In the genomic region with DNA sequence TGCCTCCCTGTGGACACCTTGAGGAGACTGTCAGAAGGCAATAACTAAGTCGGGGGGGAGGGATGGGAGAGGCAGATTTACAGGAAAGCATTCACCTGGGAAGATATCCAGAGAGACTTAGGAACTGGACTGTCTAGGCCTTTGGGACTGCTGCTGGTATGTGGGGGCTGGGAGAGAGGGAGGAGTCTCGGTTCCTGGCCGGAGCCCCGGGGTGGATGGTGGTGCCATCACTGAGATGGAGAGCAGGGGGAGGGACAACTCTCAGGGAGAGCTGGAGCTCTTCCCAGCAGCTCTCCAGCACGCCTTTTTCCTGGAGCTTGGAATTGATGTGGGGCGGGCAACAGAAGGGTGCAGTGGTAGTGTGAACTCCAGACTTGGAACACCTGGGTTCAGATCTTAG, we compare ENCODE assay signal across 11 cellular contexts. TPM values are rescaled to one million over a fixed set of nuclear protein-coding genes. Genes with fewer than 3 reads are reported as not detected.
A peak's percentile ranks its signal among the peaks of the same experiment; 100 is the strongest.
DNase-seq lines count a peak whose midpoint lies in the region; ATAC-seq and TF ChIP-seq lines count a peak whose summit lies in the region.
"Had no signal": no experiment of that assay in that cellular context is flagged by ENCODE, and none has a peak within 500 bp of the region (broad histone marks: within the 10 kb centered on the region; RNA-seq: fewer than 3 reads in every experiment).

No MANE protein-coding gene starts in this region.

- peak; percentile 22 for ATAC-seq in body of pancreas
- no peak for ATAC-seq in HG02798 (IDR thresholded peaks at IDR 0.05; ENCODE audit: poor library complexity, unreplicated experiment)
- ATAC-seq in HG02884 (IDR thresholded peaks at IDR 0.05; ENCODE audit: unreplicated experiment), result no peak

- H3K27ac ChIP-seq in GM23248, result no peak overlapping the region
- H3K27ac ChIP-seq in body of pancreas, result peak overlapping the region; percentile 88 to 93 (median 92)
- peak overlapping the region; percentile 69 for H3K27ac ChIP-seq in rectal smooth muscle tissue (ENCODE audit: low read depth, low read length)
- H3K27ac ChIP-seq: SJCRH30 had no signal

- no peaks in the 10 kb centered on the region for H3K9me3 ChIP-seq in GM23248 (ENCODE audit: low read depth)
- H3K9me3 ChIP-seq in body of pancreas, result no peaks in the 10 kb centered on the region
- H3K9me3 ChIP-seq: SJCRH30 had no signal

- H3K4me1 ChIP-seq in GM23248 (ENCODE audit: insufficient read depth), result no peaks in the 10 kb centered on the region
- peaks cover 71% of the 10 kb centered on the region for H3K4me1 ChIP-seq in body of pancreas
- H3K4me1 ChIP-seq in rectal smooth muscle tissue (ENCODE audit: control insufficient read depth, insufficient read depth, low read length), result peaks cover 14% of the 10 kb centered on the region
- H3K4me1 ChIP-seq: SJCRH30 had no signal

- H3K9me2 ChIP-seq in GM23248 (ENCODE audit: insufficient read depth), result no peaks in the 10 kb centered on the region

- intact Hi-C loops in body of pancreas (cut with DNase I), result no loop called here

- H3K27me3 ChIP-seq in GM23248 (replicated peaks; ENCODE audit: insufficient read depth) (no peaks in the 10 kb centered on the region), body of pancreas (no peaks in the 10 kb centered on the region), rectal smooth muscle tissue (ENCODE audit: control insufficient read depth, insufficient read depth, low read length) (no peaks in the 10 kb centered on the region)
- H3K27me3 ChIP-seq: SJCRH30 had no signal

- peaks cover 5% of the 10 kb centered on the region for H3F3A ChIP-seq in GM23248 (ENCODE audit: insufficient read depth)

- H3K36me3 ChIP-seq in GM23248 (ENCODE audit: low read depth), result no peaks in the 10 kb centered on the region
- H3K36me3 ChIP-seq in body of pancreas (replicated peaks in 1 of 2; ENCODE audit: insufficient read depth in 1 of 2, low read depth in 2 of 2), result no peaks in the 10 kb centered on the region
- H3K36me3 ChIP-seq in rectal smooth muscle tissue (ENCODE audit: control insufficient read depth, insufficient read depth, low read length), result peaks cover 6% of the 10 kb centered on the region

- no peak overlapping the region for H3K9ac ChIP-seq in GM23248
- no peak overlapping the region for H3K9ac ChIP-seq in rectal smooth muscle tissue (ENCODE audit: low read length)

- H4K20me1 ChIP-seq in GM23248 (ENCODE audit: insufficient read depth), result no peaks in the 10 kb centered on the region

- TF ChIP-seq CTCF in body of pancreas (IDR thresholded peaks at IDR 0.05), result peak in 1 of 7 experiments; percentile 4

- no peaks in the 10 kb centered on the region for H3K79me2 ChIP-seq in GM23248 (ENCODE audit: insufficient read depth)

- in situ Hi-C loops in GM23248 (cut with MboI), result no loop called here

- DNase-seq in GM23248 (peak; percentile 31), body of pancreas (peak; percentile 63 to 83 (median 77)), hypothalamus (lab: John Stamatoyannopoulos, UW) (peak in 46 of 51 donors; percentile 18 to 94 (median 76)), NCI-H526 treated with DMSO at 0.1 percent for 48 hours (lab: John Stamatoyannopoulos, UW) (no peak), NK-92 (lab: John Stamatoyannopoulos, UW; ENCODE audit: unreplicated experiment) (no peak)
- DNase-seq: activated CD4-positive, alpha-beta T cell treated with anti-CD3 and anti-CD28 coated beads, Interleukin-2, amount 50 U/mL, for 1 hour; SJCRH30; stimulated activated CD8-positive, alpha-beta memory T cell treated with anti-CD3 and anti-CD28 coated beads, Interleukin-4, amount 100 ng/mL, for 48 hours had no signal

- no peak overlapping the region for H2AFZ ChIP-seq in GM23248

- no peak overlapping the region for H3K4me2 ChIP-seq in GM23248 (ENCODE audit: unreplicated experiment)

- 41 to 47% methylated on average over 6 of the region's 6 CpGs for WGBS in GM23248 (ENCODE audit: low coverage in 1 of 2, low lambda C conversion rate in 2 of 2, missing lambda C conversion rate in 2 of 2), 2 experiments
- 20 to 22% methylated on average over 6 of the region's 6 CpGs for WGBS in body of pancreas, 2 donors

- peak in 1 of 3 donors; percentile 9 for TF ChIP-seq POLR2A in body of pancreas (IDR thresholded peaks at IDR 0.05)

- H3K4me3 ChIP-seq in GM23248 (no peak overlapping the region), body of pancreas (no peak overlapping the region), rectal smooth muscle tissue (ENCODE audit: low read length) (no peak overlapping the region)
- H3K4me3 ChIP-seq: SJCRH30 had no signal

RNA-seq across cellular contexts. Expression of a gene that starts 22.1 kb away (rescaled TPM):
- total RNA-seq in GM23248 (2014; rRNA removed; shearing (Covaris generic)), result 15.0 and 16.3 TPM in 2 replicates
- 14.0 and 14.7 TPM in 2 replicates for polyA plus RNA-seq in GM23248 (2016; fragmentation: Nextera tagmentation; extraction: Ambion mirVana)
- total RNA-seq in body of pancreas, result 10 to 100 TPM; 81.7 to 89.0 TPM

Comparison
In these comparisons a context has a peak if more than half of its experiments do, and no peak if none do; other contexts are left out.
1. DNase-seq: peak in GM23248 (single experiment), body of pancreas (4 of 4) and hypothalamus (46 of 51); none in NCI-H526 treated with DMSO at 0.1 percent for 48 hours (single experiment) and NK-92 (single experiment).